ENCODE assay signal across 10 cellular contexts in the genomic region with DNA sequence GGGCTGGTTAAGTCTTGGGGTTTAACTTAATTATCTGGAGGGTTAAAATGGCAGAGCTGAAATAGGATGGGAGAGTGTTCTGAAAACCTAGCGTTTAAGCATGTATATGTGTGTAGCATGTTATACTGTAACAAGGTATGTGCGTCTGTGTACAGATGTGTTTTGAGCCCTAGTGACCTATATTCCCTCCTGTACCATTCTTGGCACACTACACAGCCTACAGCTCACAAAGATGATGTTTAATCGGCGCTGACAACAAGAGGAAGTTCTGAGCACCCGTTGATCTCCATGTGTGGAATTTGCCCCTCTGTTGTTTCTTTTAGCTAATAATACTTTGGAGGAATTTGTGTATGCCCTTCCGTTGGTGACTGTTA. TPM values are rescaled to one million over a fixed set of nuclear protein-coding genes. Genes with fewer than 3 reads are reported as not detected.
A peak's percentile ranks its signal among the peaks of the same experiment; 100 is the strongest.
DNase-seq lines count a peak whose midpoint lies in the region; TF ChIP-seq lines count a peak whose summit lies in the region.
"Had no signal": no experiment of that assay in that cellular context is flagged by ENCODE, and none has a peak within 500 bp of the region (broad histone marks: within the 10 kb centered on the region; RNA-seq: fewer than 3 reads in every experiment).

No MANE protein-coding gene starts in this region.

- peaks cover 24% of the 10 kb centered on the region for H3K4me1 Mint-ChIP-seq in activated CD4-positive, alpha-beta T cell treated with anti-CD3 and anti-CD28 coated beads, Interleukin-2, amount 10 ng/mL, durations not matched to agents 7 days and 5 days
- H3K4me1 Mint-ChIP-seq in activated naive CD8-positive, alpha-beta T cell (ENCODE audit: low read depth): peaks cover 28% of the 10 kb centered on the region

- no peaks in the 10 kb centered on the region for H3K9me3 Mint-ChIP-seq in activated CD4-positive, alpha-beta T cell treated with anti-CD3 and anti-CD28 coated beads, Interleukin-2, amount 10 ng/mL, durations not matched to agents 7 days and 5 days
- no peaks in the 10 kb centered on the region for H3K9me3 Mint-ChIP-seq in activated naive CD8-positive, alpha-beta T cell (ENCODE audit: low read depth)

- POLR2A ChIA-PET in activated CD4-positive, alpha-beta T cell treated with anti-CD3 and anti-CD28 coated beads, Interleukin-2, amount 10 ng/mL, durations not matched to agents 7 days and 5 days (lab: Charles Lee): no interaction called here

- CTCF ChIA-PET in activated CD4-positive, alpha-beta T cell treated with anti-CD3 and anti-CD28 coated beads, Interleukin-2, amount 10 ng/mL, durations not matched to agents 7 days and 5 days (lab: Charles Lee): interaction anchor here (0.9 kb wide), 1 partner anchor 224 kb away, joined by 3 read pairs; no protein-coding TSS in a partner anchor

- no peak for TF ChIP-seq CTCF in kidney epithelial cell (IDR thresholded peaks at IDR 0.05; ENCODE audit: insufficient read depth, low read length, poor library complexity, severe bottlenecking)

- H3K36me3 Mint-ChIP-seq in activated CD4-positive, alpha-beta T cell treated with anti-CD3 and anti-CD28 coated beads, Interleukin-2, amount 10 ng/mL, durations not matched to agents 7 days and 5 days (ENCODE audit: low read depth): peaks cover 6% of the 10 kb centered on the region
- peaks cover 2% of the 10 kb centered on the region for H3K36me3 Mint-ChIP-seq in activated naive CD8-positive, alpha-beta T cell

- WGBS in thymus: 27% methylated on average over 6 of the region's 6 CpGs

- no peaks in the 10 kb centered on the region for H3K9me3 ChIP-seq in thymus (ENCODE audit: control insufficient read depth)

- H3K27ac Mint-ChIP-seq in activated CD4-positive, alpha-beta T cell treated with anti-CD3 and anti-CD28 coated beads, Interleukin-2, amount 10 ng/mL, durations not matched to agents 7 days and 5 days: peak overlapping the region; percentile 72
- H3K27ac Mint-ChIP-seq in activated naive CD8-positive, alpha-beta T cell: peak overlapping the region; percentile 37

- H3K27me3 ChIP-seq in kidney epithelial cell (ENCODE audit: control insufficient read depth, insufficient read depth, low read length) (no peaks in the 10 kb centered on the region), thymus (ENCODE audit: control insufficient read depth, insufficient read depth) (no peaks in the 10 kb centered on the region)

- H3K4me3 Mint-ChIP-seq in activated CD4-positive, alpha-beta T cell treated with anti-CD3 and anti-CD28 coated beads, Interleukin-2, amount 10 ng/mL, durations not matched to agents 7 days and 5 days: peak overlapping the region; percentile 82
- H3K4me3 Mint-ChIP-seq in activated naive CD8-positive, alpha-beta T cell: peak overlapping the region; percentile 86

- DNase-seq in activated CD4-positive, alpha-beta T cell treated with anti-CD3 and anti-CD28 coated beads, Interleukin-2, amount 10 ng/mL, durations not matched to agents 7 days and 5 days: no peak
- no peak for DNase-seq in activated CD4-positive, alpha-beta T cell treated with anti-CD3 and anti-CD28 coated beads, Interleukin-2, amount 50 U/mL, for 48 hours
- DNase-seq in kidney epithelial cell (ENCODE audit: low read depth): no peak
- no peak for DNase-seq in ureter (ENCODE audit: low spot score)
- no peak for DNase-seq in NCI-H446 (lab: John Stamatoyannopoulos, UW)
- no peak for DNase-seq in NOMO-1 (lab: John Stamatoyannopoulos, UW; ENCODE audit: unreplicated experiment in 2 of 2)
- DNase-seq: DND-41, NCI-H1694 had no signal

- no peaks in the 10 kb centered on the region for H3K36me3 ChIP-seq in kidney epithelial cell (ENCODE audit: control insufficient read depth, insufficient read depth, low read length)
- H3K36me3 ChIP-seq in thymus (ENCODE audit: control insufficient read depth, insufficient read depth): no peaks in the 10 kb centered on the region

- H3K4me1 ChIP-seq in thymus (ENCODE audit: control insufficient read depth, insufficient read depth, low read length): peaks cover 11% of the 10 kb centered on the region

- peaks cover 3% of the 10 kb centered on the region for H3K27me3 Mint-ChIP-seq in activated CD4-positive, alpha-beta T cell treated with anti-CD3 and anti-CD28 coated beads, Interleukin-2, amount 10 ng/mL, durations not matched to agents 7 days and 5 days
- H3K27me3 Mint-ChIP-seq in activated naive CD8-positive, alpha-beta T cell: no peaks in the 10 kb centered on the region

- H3K27ac ChIP-seq in thymus (ENCODE audit: low read depth): peak overlapping the region; percentile 6

- H3K4me3 ChIP-seq in kidney epithelial cell (ENCODE audit: low read depth, low read length) (peak overlapping the region; percentile 66), thymus (ENCODE audit: low read length) (peak overlapping the region; percentile 72)

RNA-seq across cellular contexts. Expression of gene CARMIL1, which starts 1.4 kb away (rescaled TPM):
- 1 to 10 TPM; 5.0 to 5.4 TPM for total RNA-seq in activated CD4-positive, alpha-beta T cell treated with anti-CD3 and anti-CD28 coated beads, Interleukin-2, amount 10 ng/mL, durations not matched to agents 7 days and 5 days
- 14.7 and 19.0 TPM in 2 replicates for total RNA-seq in kidney epithelial cell
- 29.9 TPM for polyA plus RNA-seq in thymus
- total RNA-seq in ureter: 28.4 TPM
